ENCODE assay signal across 11 cellular contexts in genomic region chr12:77615331-77615730, GRCh38.
A peak's percentile ranks its signal among the peaks of the same experiment; 100 is the strongest.
DNase-seq lines count a peak whose midpoint lies in the region; ATAC-seq, FAIRE-seq and TF ChIP-seq lines count a peak whose summit lies in the region.
"Had no signal": no experiment of that assay in that cellular context is flagged by ENCODE, and none has a peak within 500 bp of the region (broad histone marks: within the 10 kb centered on the region; RNA-seq: fewer than 3 reads in every experiment).

No MANE protein-coding gene starts in this region.

- DNase-seq in GM23338 (ENCODE audit: low spot score) (peak; percentile 78), NAMALWA (ENCODE audit: low spot score) (peak; percentile 22), GM12878 (ENCODE audit: low read depth, low spot score) (no peak), mesendoderm (peak; percentile 62), activated gamma-delta T cell treated with Interleukin-2 at 50 U/mL for 16 hours (no peak), hypothalamus (lab: John Stamatoyannopoulos, UW) (no peak)
- DNase-seq in activated CD4-positive, alpha-beta T cell treated with anti-CD3 and anti-CD28 coated beads, Interleukin-2, amount 50 U/mL, for 48 hours: no peak
- DNase-seq: dorsolateral prefrontal cortex, NCI-H2081 treated with DMSO at 0.1 percent for 48 hours had no signal

- H3K9me2 ChIP-seq in GM23338 (ENCODE audit: insufficient read depth): peaks cover 4% of the 10 kb centered on the region; the same call in 1 of the 2 replicates

- in situ Hi-C loops in GM12878 (cut with MboI): no loop called here

- H3K27me3 ChIP-seq in GM23338 (ENCODE audit: insufficient read depth) (no peaks in the 10 kb centered on the region), GM12878 (replicated peaks in 1 of 2; ENCODE audit: control insufficient read depth in 2 of 2, insufficient read depth in 2 of 2, low read length in 1 of 2) (no peaks in the 10 kb centered on the region), mesendoderm (ENCODE audit: insufficient read depth, low read length, poor library complexity) (no peaks in the 10 kb centered on the region)
- H3K27me3 ChIP-seq: dorsolateral prefrontal cortex, SJSA1 had no signal

- FAIRE-seq in GM12878 (lab: Jason Lieb, UNC): no peak

- no peak overlapping the region for H2BK120ac ChIP-seq in mesendoderm (ENCODE audit: low read depth, low read length)

- peaks cover 11% of the 10 kb centered on the region; the same call in 2 of the 3 replicates for H3K4me1 Mint-ChIP-seq in GM23338

- no peaks in the 10 kb centered on the region for H3K9me3 ChIP-seq in GM12878 (replicated peaks; ENCODE audit: control insufficient read depth, insufficient read depth, low read length)
- H3K9me3 ChIP-seq: SJSA1 had no signal

- H2AK5ac ChIP-seq in mesendoderm (ENCODE audit: low read length): no peak overlapping the region

- H4K8ac ChIP-seq in mesendoderm (ENCODE audit: low read depth, low read length): no peak overlapping the region

- H3K4me2 ChIP-seq in GM23338 (no peak overlapping the region), GM12878 (ENCODE audit: control insufficient read depth, insufficient read depth) (no peak overlapping the region), mesendoderm (ENCODE audit: low read length) (no peak overlapping the region)

- H2BK5ac ChIP-seq in mesendoderm (ENCODE audit: low read length): no peak overlapping the region

- TF ChIP-seq RAD21 in GM12878 (IDR thresholded peaks at IDR 0.05; ENCODE audit: insufficient read depth, low read depth, low read length): 0 out of 2 replicates have a peak, but pooled peaks have one; percentile 5

- WGBS in GM12878 (ENCODE audit: insufficient coverage, insufficient replicate concordance, low lambda C conversion rate, missing lambda C conversion rate): 61% methylated on average over 2 of the region's 2 CpGs
- no CpG with 5 or more reads among the region's 2 CpGs for WGBS in mesendoderm (ENCODE audit: extremely low coverage, insufficient coverage, low lambda C conversion rate)

- CTCF ChIA-PET in GM12878 (lab: Yijun Ruan, JAX): interaction anchor here (0.9 to 1.9 kb wide), 2 partner anchors 9 to 310 kb away, joined by 3 to 8 read pairs; no protein-coding TSS in a partner anchor

- peaks cover 13% of the 10 kb centered on the region for H3K4me1 ChIP-seq in GM23338 (ENCODE audit: insufficient read depth)
- no peaks in the 10 kb centered on the region for H3K4me1 ChIP-seq in GM12878 (ENCODE audit: control insufficient read depth, insufficient read depth, low read length)
- no peaks in the 10 kb centered on the region for H3K4me1 ChIP-seq in mesendoderm (ENCODE audit: control insufficient read depth, low read depth, low read length)
- H3K4me1 ChIP-seq: SJSA1 had no signal

- no peak overlapping the region for H4K5ac ChIP-seq in mesendoderm (ENCODE audit: low read length)

- no peak overlapping the region for H3K56ac ChIP-seq in mesendoderm (ENCODE audit: low read length)

- TF ChIP-seq POLR2A in GM12878 (IDR thresholded peaks at IDR 0.05; ENCODE audit: low read depth, low read length): no peak

- H3K79me1 ChIP-seq in mesendoderm (ENCODE audit: low read length): no peaks in the 10 kb centered on the region

- no peak overlapping the region for H3K4ac ChIP-seq in mesendoderm (ENCODE audit: low read depth, low read length)

- H3K27me3 Mint-ChIP-seq in GM23338 (ENCODE audit: insufficient read depth, low read depth, poor library complexity): peaks cover 4% of the 10 kb centered on the region

- ATAC-seq in GM23338: peak; percentile 88
- peak; percentile 33; the same call in 1 of the 3 replicates for ATAC-seq in GM12878
- no peak for ATAC-seq in GM21717 (IDR thresholded peaks at IDR 0.05; ENCODE audit: unreplicated experiment)

- intact Hi-C loops in GM12878 (cut with micrococcal nuclease; ENCODE audit: unreplicated experiment): no loop called here

- H2AFZ ChIP-seq in GM23338 (no peak overlapping the region), GM12878 (ENCODE audit: control insufficient read depth, low read depth, low read length) (no peak overlapping the region)

- H3K36me3 ChIP-seq in GM23338 (ENCODE audit: insufficient read depth): no peaks in the 10 kb centered on the region
- no peaks in the 10 kb centered on the region for H3K36me3 ChIP-seq in GM12878 (ENCODE audit: control insufficient read depth in 2 of 2, insufficient read depth in 2 of 2, low read length in 1 of 2)
- H3K36me3 ChIP-seq in mesendoderm (ENCODE audit: control insufficient read depth, insufficient read depth, low read length): no peaks in the 10 kb centered on the region
- H3K36me3 ChIP-seq: SJSA1 had no signal

- H3K9me3 Mint-ChIP-seq in GM23338: peaks cover 2% of the 10 kb centered on the region

- H3K27ac ChIP-seq in GM23338 (ENCODE audit: low read depth) (no peak overlapping the region), GM12878 (ENCODE audit: control insufficient read depth, insufficient read depth) (no peak overlapping the region), mesendoderm (ENCODE audit: low read depth, low read length) (no peak overlapping the region)
- H3K27ac ChIP-seq: dorsolateral prefrontal cortex, SJSA1 had no signal

- no TSS peak for BruUV-seq in GM12878 (replicated peaks; lab: Mats Ljungman, UMichigan)

- H3K36me3 Mint-ChIP-seq in GM23338 (ENCODE audit: low read depth): peaks cover 4% of the 10 kb centered on the region; the same call in 2 of the 3 replicates

- no peak overlapping the region for H2BK15ac ChIP-seq in mesendoderm (replicated peaks; ENCODE audit: low read depth)

- TF ChIP-seq CTCF in GM23338 (conservative IDR thresholded peaks at IDR 0.05; ENCODE audit: low read depth in 2 of 2) (peak; percentile 83 to 85), GM12878 (IDR thresholded peaks at IDR 0.05 in 2 of 3, conservative IDR thresholded peaks at IDR 0.05 in 1 of 3; ENCODE audit: control insufficient read depth in 2 of 3, extremely low read depth in 1 of 3, insufficient read depth in 1 of 3, low read depth in 3 of 3, low read length in 3 of 3) (peak in 1 of 3 experiments; percentile 5; a peak in 2 of 6 replicates)

- no peak overlapping the region for H3K23ac ChIP-seq in mesendoderm (ENCODE audit: low read length)

- SMC1A ChIA-PET in GM12878 (lab: Charles Lee; ENCODE audit: uncharacterized antibody, unreplicated experiment): interaction anchor here (1.0 to 1.2 kb wide), 2 partner anchors 70 to 310 kb away, joined by 3 read pairs; no protein-coding TSS in a partner anchor

- RAD21 ChIA-PET in GM12878 (lab: Charles Lee; ENCODE audit: unreplicated experiment): interaction anchor here (0.7 kb wide), 1 partner anchor 70 kb away, joined by 3 read pairs; no protein-coding TSS in a partner anchor

- no peak overlapping the region for H3K9ac ChIP-seq in GM12878 (ENCODE audit: control insufficient read depth, insufficient read depth, low read length)
- H3K9ac ChIP-seq in mesendoderm (ENCODE audit: low read length): no peak overlapping the region

- H3K79me2 ChIP-seq in GM23338 (replicated peaks; ENCODE audit: insufficient read depth): no peaks in the 10 kb centered on the region
- H3K79me2 ChIP-seq in GM12878 (ENCODE audit: control insufficient read depth, insufficient read depth, low read length): no peaks in the 10 kb centered on the region
- H3K79me2 ChIP-seq in mesendoderm (ENCODE audit: control insufficient read depth, insufficient read depth, low read length): no peaks in the 10 kb centered on the region

- H3K27ac Mint-ChIP-seq in GM23338: no peak overlapping the region

- TF ChIP-seq EP300 in GM12878 (IDR thresholded peaks at IDR 0.05; ENCODE audit: borderline replicate concordance in 1 of 2, control insufficient read depth in 1 of 2, low read depth in 2 of 2, low read length in 2 of 2): no peak

- H4K20me1 ChIP-seq in GM23338 (replicated peaks; ENCODE audit: insufficient read depth) (no peaks in the 10 kb centered on the region), GM12878 (ENCODE audit: control insufficient read depth, insufficient read depth) (no peaks in the 10 kb centered on the region)

- no peaks in the 10 kb centered on the region for H3F3A ChIP-seq in GM23338 (replicated peaks; ENCODE audit: low read depth)

- no peak overlapping the region for H3K18ac ChIP-seq in mesendoderm (ENCODE audit: low read length)

- no peak overlapping the region for H3K4me3 Mint-ChIP-seq in GM23338

- POLR2A ChIA-PET in GM12878 (lab: Charles Lee): no interaction called here

- H3K4me3 ChIP-seq in GM23338: no peak overlapping the region
- H3K4me3 ChIP-seq in GM12878: no peak overlapping the region
- no peak overlapping the region for H3K4me3 ChIP-seq in mesendoderm (ENCODE audit: low read length)
- H3K4me3 ChIP-seq: dorsolateral prefrontal cortex, SJSA1 had no signal

TF ChIP-seq in GM23338, 12 proteins besides CTCF, POLR2A, EP300 and RAD21 (continues in another document):
- TF ChIP-seq EZH2 (IDR thresholded peaks at IDR 0.05; ENCODE audit: low read depth, unreplicated experiment): no peak

TF ChIP-seq in GM12878, 131 proteins besides CTCF, POLR2A, EP300 and RAD21 (continues in another document):
- TF ChIP-seq ATF7 (IDR thresholded peaks at IDR 0.05; ENCODE audit: low read depth): no peak
- no peak for TF ChIP-seq REST (IDR thresholded peaks at IDR 0.05; ENCODE audit: low read depth, low read length)
- no peak for TF ChIP-seq NFIC (IDR thresholded peaks at IDR 0.05; ENCODE audit: low read depth, low read length)
- TF ChIP-seq HDAC6 (IDR thresholded peaks at IDR 0.05; ENCODE audit: unreplicated experiment): no peak
- TF ChIP-seq SRF (IDR thresholded peaks at IDR 0.05; ENCODE audit: low read depth in 2 of 2, low read length in 2 of 2): no peak

Comparison
In these comparisons a context has a peak if more than half of its experiments do, and no peak if none do; other contexts are left out.
1. DNase-seq: peak in GM23338 (single experiment), NAMALWA (single experiment) and mesendoderm (single experiment); none in GM12878 (single experiment), activated gamma-delta T cell treated with Interleukin-2 at 50 U/mL for 16 hours (single experiment), activated CD4-positive, alpha-beta T cell treated with anti-CD3 and anti-CD28 coated beads, Interleukin-2, amount 50 U/mL, for 48 hours (0 of 2) and hypothalamus (0 of 51).